ENCODE assay signal across 1 cellular context in genomic region chr9:35834260-35835215, GRCh38.
TF ChIP-seq lines count a peak whose summit lies in the region.

No MANE protein-coding gene starts in this region.

TF ChIP-seq in HepG2, 621 proteins besides CTCF, POLR2A, EP300 and RAD21 (continued from another document and continues in another):
- TF ChIP-seq ZBTB25 (CRISPR knock-in tag; IDR thresholded peaks at IDR 0.05), result no peak
- no peak for TF ChIP-seq ZNF713 (CRISPR knock-in tag; IDR thresholded peaks at IDR 0.05)
- no peak for TF ChIP-seq TAF1 (CRISPR knock-in tag; IDR thresholded peaks at IDR 0.05)
- TF ChIP-seq CEBPG (CRISPR knock-in tag; IDR thresholded peaks at IDR 0.05), result 0 out of 2 replicates have a peak, but pooled peaks have one; percentile 6
- TF ChIP-seq ZNF263 (CRISPR knock-in tag; IDR thresholded peaks at IDR 0.05), result no peak
- no peak for TF ChIP-seq ZNF431 (CRISPR knock-in tag; IDR thresholded peaks at IDR 0.05; ENCODE audit: borderline replicate concordance, low read depth)
- no peak for TF ChIP-seq ZNF441 (CRISPR knock-in tag; IDR thresholded peaks at IDR 0.05; ENCODE audit: borderline replicate concordance)
- no peak for TF ChIP-seq CBX5 (CRISPR knock-in tag; IDR thresholded peaks at IDR 0.05; ENCODE audit: borderline replicate concordance)
- TF ChIP-seq ZNF670 (CRISPR knock-in tag; IDR thresholded peaks at IDR 0.05; ENCODE audit: borderline replicate concordance), result no peak
- TF ChIP-seq BRF2 (CRISPR knock-in tag; IDR thresholded peaks at IDR 0.05), result no peak
- no peak for TF ChIP-seq TCF7L2 (IDR thresholded peaks at IDR 0.05; ENCODE audit: low read depth, low read length)
- TF ChIP-seq ZNF224 (CRISPR knock-in tag; IDR thresholded peaks at IDR 0.05), result no peak
- no peak for TF ChIP-seq AGO1 (IDR thresholded peaks at IDR 0.05; ENCODE audit: low read depth, low read length, poor library complexity, severe bottlenecking)
- TF ChIP-seq LCORL (IDR thresholded peaks at IDR 0.05), result no peak
- 0 out of 2 replicates have a peak, but pooled peaks have one; percentile 18 for TF ChIP-seq LCORL (CRISPR knock-in tag; IDR thresholded peaks at IDR 0.05)
- TF ChIP-seq KLF6 (CRISPR knock-in tag; IDR thresholded peaks at IDR 0.05), result no peak
- TF ChIP-seq HOMEZ (CRISPR knock-in tag; IDR thresholded peaks at IDR 0.05; ENCODE audit: low read depth), result no peak
- peak; percentile 78 for TF ChIP-seq RXRA (CRISPR knock-in tag; IDR thresholded peaks at IDR 0.05)
- TF ChIP-seq RARG (CRISPR knock-in tag; IDR thresholded peaks at IDR 0.05; ENCODE audit: low read depth), result no peak
- no peak for TF ChIP-seq TIGD3 (CRISPR knock-in tag; IDR thresholded peaks at IDR 0.05; ENCODE audit: borderline replicate concordance)
- no peak for TF ChIP-seq REL (CRISPR knock-in tag; conservative IDR thresholded peaks at IDR 0.05)
- no peak for TF ChIP-seq ZNF616 (CRISPR knock-in tag; IDR thresholded peaks at IDR 0.05; ENCODE audit: low read depth)
- no peak for TF ChIP-seq MAF1 (CRISPR knock-in tag; IDR thresholded peaks at IDR 0.05; ENCODE audit: borderline replicate concordance)
- no peak for TF ChIP-seq ETV6 (CRISPR knock-in tag; conservative IDR thresholded peaks at IDR 0.05)
- TF ChIP-seq ZNF318 (CRISPR knock-in tag; IDR thresholded peaks at IDR 0.05), result no peak
- TF ChIP-seq TCF7 (IDR thresholded peaks at IDR 0.05; ENCODE audit: low read depth), result no peak
- TF ChIP-seq ASH2L (IDR thresholded peaks at IDR 0.05; ENCODE audit: insufficient read length, low read depth, low read length), result no peak
- no peak for TF ChIP-seq ZBTB43 (CRISPR knock-in tag; conservative IDR thresholded peaks at IDR 0.05)
- no peak for TF ChIP-seq CSRNP1 (CRISPR knock-in tag; IDR thresholded peaks at IDR 0.05)
- peak; percentile 76; the same call in 1 of the 2 replicates for TF ChIP-seq BHLHE40 (IDR thresholded peaks at IDR 0.05; ENCODE audit: low read length)
- TF ChIP-seq ZNF414 (CRISPR knock-in tag; IDR thresholded peaks at IDR 0.05), result no peak
- no peak for TF ChIP-seq SYNCRIP (IDR thresholded peaks at IDR 0.05; ENCODE audit: insufficient read depth, low read depth, low read length)
- TF ChIP-seq NCOA2 (CRISPR knock-in tag; IDR thresholded peaks at IDR 0.05), result no peak
- TF ChIP-seq ZNF143 (CRISPR knock-in tag; IDR thresholded peaks at IDR 0.05), result no peak
- no peak for TF ChIP-seq TCF12 (IDR thresholded peaks at IDR 0.05)
- no peak for TF ChIP-seq TCF12 (CRISPR knock-in tag; IDR thresholded peaks at IDR 0.05)
- no peak for TF ChIP-seq DPF2 (CRISPR knock-in tag; IDR thresholded peaks at IDR 0.05; ENCODE audit: borderline replicate concordance, low read depth)
- TF ChIP-seq AGO2 (optimal IDR thresholded peaks at IDR 0.05; ENCODE audit: low read depth, low read length), result no peak
- no peak for TF ChIP-seq CAMTA2 (CRISPR knock-in tag; IDR thresholded peaks at IDR 0.05; ENCODE audit: borderline replicate concordance)
- no peak for TF ChIP-seq ZSCAN22 (CRISPR knock-in tag; IDR thresholded peaks at IDR 0.05)
- TF ChIP-seq E2F1 (CRISPR knock-in tag; IDR thresholded peaks at IDR 0.05), result no peak
- no peak for TF ChIP-seq HNRNPK (IDR thresholded peaks at IDR 0.05; ENCODE audit: low read depth, low read length, poor library complexity, severe bottlenecking)
- peak; percentile 46; the same call in 1 of the 2 replicates for TF ChIP-seq GABPA (IDR thresholded peaks at IDR 0.05; ENCODE audit: low read depth, low read length)
- peak; percentile 90 for TF ChIP-seq GABPA (CRISPR knock-in tag; IDR thresholded peaks at IDR 0.05; ENCODE audit: low read depth)
- TF ChIP-seq PLRG1 (conservative IDR thresholded peaks at IDR 0.05), result no peak
- no peak for TF ChIP-seq ZSCAN25 (CRISPR knock-in tag; IDR thresholded peaks at IDR 0.05)
- TF ChIP-seq ZBTB26 (CRISPR knock-in tag; IDR thresholded peaks at IDR 0.05; ENCODE audit: borderline replicate concordance), result no peak
- TF ChIP-seq ZNF329 (CRISPR knock-in tag; IDR thresholded peaks at IDR 0.05; ENCODE audit: low read depth), result no peak
- TF ChIP-seq ZNF569 (CRISPR knock-in tag; IDR thresholded peaks at IDR 0.05; ENCODE audit: borderline replicate concordance), result no peak
